In the genomic region with DNA sequence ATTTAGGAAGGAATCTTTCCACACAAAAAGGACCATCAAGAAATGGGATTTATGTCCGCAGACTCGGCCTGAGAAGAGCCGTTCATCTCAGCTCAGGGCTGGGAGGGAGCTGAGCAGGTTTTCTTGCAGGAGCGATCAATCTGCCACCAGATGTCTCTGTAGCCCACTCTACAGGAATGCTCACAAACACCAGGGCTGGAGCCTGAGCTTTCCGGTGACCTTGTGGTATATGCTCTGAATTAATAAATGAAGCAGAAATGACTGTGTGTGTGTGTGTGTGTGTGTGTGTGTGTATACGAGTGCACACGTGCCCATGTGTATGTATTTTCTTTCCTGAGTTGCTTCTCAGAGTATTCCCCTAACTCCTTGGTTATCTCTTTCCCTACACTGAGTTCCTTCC, we compare ENCODE assay signal across 9 cellular contexts. TPM values are rescaled to one million over a fixed set of nuclear protein-coding genes. Genes with fewer than 3 reads are reported as not detected.
DNase-seq lines count a peak whose midpoint lies in the region; ATAC-seq and TF ChIP-seq lines count a peak whose summit lies in the region.
"Had no signal": no experiment of that assay in that cellular context is flagged by ENCODE, and none has a peak within 500 bp of the region (broad histone marks: within the 10 kb centered on the region; RNA-seq: fewer than 3 reads in every experiment).

No MANE protein-coding gene starts in this region.

- no peak for TF ChIP-seq EP300 in Ishikawa (IDR thresholded peaks at IDR 0.05; ENCODE audit: borderline replicate concordance)

- H3K4me1 ChIP-seq in lung (ENCODE audit: control insufficient read depth in 2 of 2, insufficient read depth in 2 of 2, low read length in 2 of 2) (peaks cover 0 to 3% of the 10 kb centered on the region in 2 donors), uterus (peaks cover 0 to 7% of the 10 kb centered on the region in 2 donors)

- H3K27me3 ChIP-seq in lung (ENCODE audit: control insufficient read depth, insufficient read depth) = no peaks in the 10 kb centered on the region
- H3K27me3 ChIP-seq in uterus = no peaks in the 10 kb centered on the region

- TF ChIP-seq CTCF in AG09319 (IDR thresholded peaks at IDR 0.05; ENCODE audit: low read depth, low read length) = peak; percentile 65
- TF ChIP-seq CTCF in GM12874 (IDR thresholded peaks at IDR 0.05; ENCODE audit: insufficient read depth, low read depth, low read length) = peak; percentile 41; the same call in 1 of the 2 replicates
- peak; percentile 13 for TF ChIP-seq CTCF in lung (IDR thresholded peaks at IDR 0.05; ENCODE audit: control extremely low read depth, extremely low read depth)
- TF ChIP-seq CTCF in uterus (IDR thresholded peaks at IDR 0.05) = peak; percentile 46 to 57 (median 56)

- H3K36me3 ChIP-seq in lung (ENCODE audit: control insufficient read depth in 2 of 2, insufficient read depth in 2 of 2, low read length in 2 of 2) = peaks cover 0 to 21% of the 10 kb centered on the region in 2 donors
- no peaks in the 10 kb centered on the region for H3K36me3 ChIP-seq in uterus

- ATAC-seq in lung (ENCODE audit: insufficient read depth, low FRiP score) = no peak

- H3K4me3 ChIP-seq in lung = no peak overlapping the region
- H3K4me3 ChIP-seq in uterus = no peak overlapping the region

- TF ChIP-seq RAD21 in Ishikawa (IDR thresholded peaks at IDR 0.05; ENCODE audit: low read depth) = peak; percentile 53

- DNase-seq in AG09319 (ENCODE audit: extremely low read depth, low read depth) (peak; percentile 43), RPMI8226 (peak; percentile 61), dermis microvascular lymphatic vessel endothelial cell (ENCODE audit: low read depth in 2 of 2) (peak; percentile 52 to 62), lung (ENCODE audit: low spot score) (peak; percentile 36), uterus (peak; percentile 28 to 44), NCI-H774 (lab: John Stamatoyannopoulos, UW) (no peak)

- H3K9me3 ChIP-seq in lung (ENCODE audit: control insufficient read depth in 2 of 2, insufficient read depth in 1 of 2, low read length in 1 of 2) (peaks cover 0 to 5% of the 10 kb centered on the region in 2 donors), uterus (no peaks in the 10 kb centered on the region)

- WGBS in lung, 2 donors = 23 to 28% methylated on average over 7 of the region's 7 CpGs

- no peak for TF ChIP-seq POLR2A in uterus (IDR thresholded peaks at IDR 0.05)

- H3K27ac ChIP-seq in lung (ENCODE audit: low read depth in 1 of 2, low read length in 1 of 2) = no peak overlapping the region
- H3K27ac ChIP-seq in uterus = no peak overlapping the region
- H3K27ac ChIP-seq: KMS-11 had no signal

- intact Hi-C loops in uterus (cut with DNase I; ENCODE audit: low total_unique reads) = no loop called here

TF ChIP-seq in Ishikawa, 13 proteins besides CTCF, POLR2A, EP300 and RAD21:
- TF ChIP-seq TEAD4 (IDR thresholded peaks at IDR 0.05) = no peak
- TF ChIP-seq TCF12 (IDR thresholded peaks at IDR 0.05; ENCODE audit: low read depth) = no peak
- TF ChIP-seq, protein P1, sequence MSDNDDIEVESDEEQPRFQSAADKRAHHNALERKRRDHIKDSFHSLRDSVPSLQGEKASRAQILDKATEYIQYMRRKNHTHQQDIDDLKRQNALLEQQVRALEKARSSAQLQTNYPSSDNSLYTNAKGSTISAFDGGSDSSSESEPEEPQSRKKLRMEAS (IDR thresholded peaks at IDR 0.05) = no peak
- no peak for TF ChIP-seq EGR1 (IDR thresholded peaks at IDR 0.05)

RNA-seq across cellular contexts. Expression of gene CD83, which starts 12.0 kb away (rescaled TPM):
- total RNA-seq in dermis microvascular lymphatic vessel endothelial cell (2.1 and 3.8 TPM in 2 replicates), lung (10 to 100 TPM; 21.3 to 31.1 TPM), uterus (10 to 100 TPM in 1 of 4 donors, 1 to 10 TPM in 3; 2.0 to 16.9 (median 7.9) TPM)
- 10 to 100 TPM; 14.5 to 28.8 TPM for polyA plus RNA-seq in lung

Comparison
In these comparisons a context has a peak if more than half of its experiments do, and no peak if none do; other contexts are left out.
1. CTCF ChIP-seq: peak in every context shown above with its lines; median percentile 65 in AG09319; 56 in uterus; 41 in GM12874; 13 in lung.